ENCODE assay signal across 2 cellular contexts in the genomic region with DNA sequence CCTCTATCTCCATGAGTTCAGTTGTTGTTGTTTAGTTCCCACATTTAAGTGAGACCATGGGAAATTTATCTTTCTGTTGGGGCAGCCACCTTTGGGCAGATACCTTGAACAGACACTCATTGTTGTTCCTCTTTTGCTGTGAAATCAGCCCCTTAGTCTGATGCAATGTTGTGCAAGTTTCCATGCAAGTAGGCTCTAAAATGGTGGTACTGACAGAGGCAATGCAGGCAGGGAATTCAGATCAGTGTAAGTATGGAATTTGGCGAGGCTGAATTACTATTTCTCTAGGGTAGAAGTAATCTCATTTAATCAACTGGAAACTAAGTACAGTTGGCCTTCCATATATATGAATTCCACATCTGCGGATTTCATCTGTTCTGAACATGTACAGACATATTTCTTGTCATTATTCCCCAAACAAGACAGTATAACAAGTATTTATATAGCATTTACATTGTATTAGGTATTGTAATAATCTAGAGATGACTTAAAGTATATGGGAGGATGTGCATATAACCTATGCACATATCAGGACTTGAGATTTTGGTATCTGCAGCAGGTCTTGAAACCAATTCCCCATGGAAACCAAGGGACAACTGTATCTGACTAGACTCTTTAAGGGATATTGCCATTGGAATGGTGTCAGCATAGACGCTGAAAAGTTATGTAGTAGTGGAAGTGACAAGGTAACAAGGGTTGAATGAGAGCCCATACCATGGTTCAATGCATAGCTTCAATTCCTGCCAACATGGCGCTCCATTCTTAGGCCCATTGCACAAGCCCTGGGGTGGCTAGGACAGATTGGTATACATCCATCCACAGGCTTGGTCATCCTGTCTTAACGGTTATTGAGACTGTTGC.
TF ChIP-seq lines count a peak whose summit lies in the region.

No MANE protein-coding gene starts in this region.

TF ChIP-seq in GM23338, 12 proteins besides CTCF, POLR2A, EP300 and RAD21 (continues in another document):
- no peak for TF ChIP-seq EZH2phosphoT487 (IDR thresholded peaks at IDR 0.05; ENCODE audit: unreplicated experiment)
- TF ChIP-seq POLR2AphosphoS5 (IDR thresholded peaks at IDR 0.05; ENCODE audit: low read depth), result no peak
- no peak for TF ChIP-seq JUNB (IDR thresholded peaks at IDR 0.05; ENCODE audit: unreplicated experiment)
- no peak for TF ChIP-seq ZNF331 (CRISPR knock-in tag; IDR thresholded peaks at IDR 0.05; ENCODE audit: low read depth)
- TF ChIP-seq, protein P1, sequence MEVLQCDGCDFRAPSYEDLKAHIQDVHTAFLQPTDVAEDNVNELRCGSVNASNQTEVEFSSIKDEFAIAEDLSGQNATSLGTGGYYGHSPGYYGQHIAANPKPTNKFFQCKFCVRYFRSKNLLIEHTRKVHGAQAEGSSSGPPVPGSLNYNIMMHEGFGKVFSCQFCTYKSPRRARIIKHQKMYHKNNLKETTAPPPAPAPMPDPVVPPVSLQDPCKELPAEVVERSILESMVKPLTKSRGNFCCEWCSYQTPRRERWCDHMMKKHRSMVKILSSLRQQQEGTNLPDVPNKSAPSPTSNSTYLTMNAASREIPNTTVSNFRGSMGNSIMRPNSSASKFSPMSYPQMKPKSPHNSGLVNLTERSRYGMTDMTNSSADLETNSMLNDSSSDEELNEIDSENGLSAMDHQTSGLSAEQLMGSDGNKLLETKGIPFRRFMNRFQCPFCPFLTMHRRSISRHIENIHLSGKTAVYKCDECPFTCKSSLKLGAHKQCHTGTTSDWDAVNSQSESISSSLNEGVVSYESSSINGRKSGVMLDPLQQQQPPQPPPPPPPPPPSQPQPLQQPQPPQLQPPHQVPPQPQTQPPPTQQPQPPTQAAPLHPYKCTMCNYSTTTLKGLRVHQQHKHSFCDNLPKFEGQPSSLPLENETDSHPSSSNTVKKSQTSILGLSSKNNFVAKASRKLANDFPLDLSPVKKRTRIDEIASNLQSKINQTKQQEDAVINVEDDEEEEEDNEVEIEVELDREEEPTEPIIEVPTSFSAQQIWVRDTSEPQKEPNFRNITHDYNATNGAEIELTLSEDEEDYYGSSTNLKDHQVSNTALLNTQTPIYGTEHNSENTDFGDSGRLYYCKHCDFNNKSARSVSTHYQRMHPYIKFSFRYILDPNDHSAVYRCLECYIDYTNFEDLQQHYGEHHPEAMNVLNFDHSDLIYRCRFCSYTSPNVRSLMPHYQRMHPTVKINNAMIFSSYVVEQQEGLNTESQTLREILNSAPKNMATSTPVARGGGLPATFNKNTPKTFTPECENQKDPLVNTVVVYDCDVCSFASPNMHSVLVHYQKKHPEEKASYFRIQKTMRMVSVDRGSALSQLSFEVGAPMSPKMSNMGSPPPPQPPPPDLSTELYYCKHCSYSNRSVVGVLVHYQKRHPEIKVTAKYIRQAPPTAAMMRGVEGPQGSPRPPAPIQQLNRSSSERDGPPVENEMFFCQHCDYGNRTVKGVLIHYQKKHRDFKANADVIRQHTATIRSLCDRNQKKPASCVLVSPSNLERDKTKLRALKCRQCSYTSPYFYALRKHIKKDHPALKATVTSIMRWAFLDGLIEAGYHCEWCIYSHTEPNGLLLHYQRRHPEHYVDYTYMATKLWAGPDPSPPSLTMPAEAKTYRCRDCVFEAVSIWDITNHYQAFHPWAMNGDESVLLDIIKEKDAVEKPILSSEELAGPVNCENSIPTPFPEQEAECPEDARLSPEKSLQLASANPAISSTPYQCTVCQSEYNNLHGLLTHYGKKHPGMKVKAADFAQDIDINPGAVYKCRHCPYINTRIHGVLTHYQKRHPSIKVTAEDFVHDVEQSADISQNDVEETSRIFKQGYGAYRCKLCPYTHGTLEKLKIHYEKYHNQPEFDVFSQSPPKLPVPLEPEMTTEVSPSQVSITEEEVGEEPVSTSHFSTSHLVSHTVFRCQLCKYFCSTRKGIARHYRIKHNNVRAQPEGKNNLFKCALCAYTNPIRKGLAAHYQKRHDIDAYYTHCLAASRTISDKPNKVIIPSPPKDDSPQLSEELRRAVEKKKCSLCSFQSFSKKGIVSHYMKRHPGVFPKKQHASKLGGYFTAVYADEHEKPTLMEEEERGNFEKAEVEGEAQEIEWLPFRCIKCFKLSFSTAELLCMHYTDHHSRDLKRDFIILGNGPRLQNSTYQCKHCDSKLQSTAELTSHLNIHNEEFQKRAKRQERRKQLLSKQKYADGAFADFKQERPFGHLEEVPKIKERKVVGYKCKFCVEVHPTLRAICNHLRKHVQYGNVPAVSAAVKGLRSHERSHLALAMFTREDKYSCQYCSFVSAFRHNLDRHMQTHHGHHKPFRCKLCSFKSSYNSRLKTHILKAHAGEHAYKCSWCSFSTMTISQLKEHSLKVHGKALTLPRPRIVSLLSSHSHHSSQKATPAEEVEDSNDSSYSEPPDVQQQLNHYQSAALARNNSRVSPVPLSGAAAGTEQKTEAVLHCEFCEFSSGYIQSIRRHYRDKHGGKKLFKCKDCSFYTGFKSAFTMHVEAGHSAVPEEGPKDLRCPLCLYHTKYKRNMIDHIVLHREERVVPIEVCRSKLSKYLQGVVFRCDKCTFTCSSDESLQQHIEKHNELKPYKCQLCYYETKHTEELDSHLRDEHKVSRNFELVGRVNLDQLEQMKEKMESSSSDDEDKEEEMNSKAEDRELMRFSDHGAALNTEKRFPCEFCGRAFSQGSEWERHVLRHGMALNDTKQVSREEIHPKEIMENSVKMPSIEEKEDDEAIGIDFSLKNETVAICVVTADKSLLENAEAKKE (CRISPR knock-in tag; IDR thresholded peaks at IDR 0.05), result no peak
- no peak for TF ChIP-seq CREB1 (CRISPR knock-in tag; IDR thresholded peaks at IDR 0.05; ENCODE audit: low read depth)
- TF ChIP-seq EZH2 (IDR thresholded peaks at IDR 0.05; ENCODE audit: low read depth, unreplicated experiment), result no peak
- TF ChIP-seq, protein P2, sequence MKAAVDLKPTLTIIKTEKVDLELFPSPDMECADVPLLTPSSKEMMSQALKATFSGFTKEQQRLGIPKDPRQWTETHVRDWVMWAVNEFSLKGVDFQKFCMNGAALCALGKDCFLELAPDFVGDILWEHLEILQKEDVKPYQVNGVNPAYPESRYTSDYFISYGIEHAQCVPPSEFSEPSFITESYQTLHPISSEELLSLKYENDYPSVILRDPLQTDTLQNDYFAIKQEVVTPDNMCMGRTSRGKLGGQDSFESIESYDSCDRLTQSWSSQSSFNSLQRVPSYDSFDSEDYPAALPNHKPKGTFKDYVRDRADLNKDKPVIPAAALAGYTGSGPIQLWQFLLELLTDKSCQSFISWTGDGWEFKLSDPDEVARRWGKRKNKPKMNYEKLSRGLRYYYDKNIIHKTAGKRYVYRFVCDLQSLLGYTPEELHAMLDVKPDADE (IDR thresholded peaks at IDR 0.05), result no peak

TF ChIP-seq in K562, 482 proteins besides CTCF, POLR2A, EP300 and RAD21 (continues in another document):
- TF ChIP-seq ZNF354B (CRISPR knock-in tag; IDR thresholded peaks at IDR 0.05) (0 out of 2 replicates have a peak, but pooled peaks have one; percentile 2), JUND (IDR thresholded peaks at IDR 0.05; ENCODE audit: borderline replicate concordance, low read depth, low read length) (peak; percentile 65), JUND (tag; IDR thresholded peaks at IDR 0.05; ENCODE audit: borderline replicate concordance, low read depth, low read length) (peak; percentile 47; the same call in 1 of the 3 replicates), CEBPB (tag; IDR thresholded peaks at IDR 0.05) (peak; percentile 80), CREB3 (tag; conservative IDR thresholded peaks at IDR 0.05; ENCODE audit: low read depth) (no peak), SOX6 (IDR thresholded peaks at IDR 0.05) (peak; percentile 78), ZEB2 (IDR thresholded peaks at IDR 0.05) (no peak), ZNF23 (CRISPR knock-in tag; IDR thresholded peaks at IDR 0.05) (peak; percentile 51; the same call in 1 of the 2 replicates), ZNF224 (CRISPR knock-in tag; IDR thresholded peaks at IDR 0.05) (no peak), CEBPZ (IDR thresholded peaks at IDR 0.05; ENCODE audit: borderline replicate concordance, low read depth, low read length) (no peak), U2AF1 (optimal IDR thresholded peaks at IDR 0.05; ENCODE audit: low read depth, low read length) (no peak), TEAD4 (IDR thresholded peaks at IDR 0.05; ENCODE audit: low read length) (peak; percentile 40; the same call in 1 of the 2 replicates), TEAD4 (CRISPR knock-in tag; IDR thresholded peaks at IDR 0.05; ENCODE audit: borderline replicate concordance) (no peak), NFE2L1 (tag; IDR thresholded peaks at IDR 0.05; ENCODE audit: borderline replicate concordance, low read depth) (no peak), GATAD2B (IDR thresholded peaks at IDR 0.05; ENCODE audit: borderline replicate concordance) (no peak), ZFPM2 (CRISPR knock-in tag; IDR thresholded peaks at IDR 0.05) (no peak), PTRF (tag; IDR thresholded peaks at IDR 0.05) (no peak), ARNT (IDR thresholded peaks at IDR 0.05) (no peak), MTA1 (IDR thresholded peaks at IDR 0.05; ENCODE audit: borderline replicate concordance) (no peak)
- TF ChIP-seq, protein P3, sequence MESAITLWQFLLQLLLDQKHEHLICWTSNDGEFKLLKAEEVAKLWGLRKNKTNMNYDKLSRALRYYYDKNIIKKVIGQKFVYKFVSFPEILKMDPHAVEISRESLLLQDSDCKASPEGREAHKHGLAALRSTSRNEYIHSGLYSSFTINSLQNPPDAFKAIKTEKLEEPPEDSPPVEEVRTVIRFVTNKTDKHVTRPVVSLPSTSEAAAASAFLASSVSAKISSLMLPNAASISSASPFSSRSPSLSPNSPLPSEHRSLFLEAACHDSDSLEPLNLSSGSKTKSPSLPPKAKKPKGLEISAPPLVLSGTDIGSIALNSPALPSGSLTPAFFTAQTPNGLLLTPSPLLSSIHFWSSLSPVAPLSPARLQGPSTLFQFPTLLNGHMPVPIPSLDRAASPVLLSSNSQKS (CRISPR knock-in tag; IDR thresholded peaks at IDR 0.05), result no peak
- TF ChIP-seq, protein P4, sequence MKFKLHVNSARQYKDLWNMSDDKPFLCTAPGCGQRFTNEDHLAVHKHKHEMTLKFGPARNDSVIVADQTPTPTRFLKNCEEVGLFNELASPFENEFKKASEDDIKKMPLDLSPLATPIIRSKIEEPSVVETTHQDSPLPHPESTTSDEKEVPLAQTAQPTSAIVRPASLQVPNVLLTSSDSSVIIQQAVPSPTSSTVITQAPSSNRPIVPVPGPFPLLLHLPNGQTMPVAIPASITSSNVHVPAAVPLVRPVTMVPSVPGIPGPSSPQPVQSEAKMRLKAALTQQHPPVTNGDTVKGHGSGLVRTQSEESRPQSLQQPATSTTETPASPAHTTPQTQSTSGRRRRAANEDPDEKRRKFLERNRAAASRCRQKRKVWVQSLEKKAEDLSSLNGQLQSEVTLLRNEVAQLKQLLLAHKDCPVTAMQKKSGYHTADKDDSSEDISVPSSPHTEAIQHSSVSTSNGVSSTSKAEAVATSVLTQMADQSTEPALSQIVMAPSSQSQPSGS (CRISPR knock-in tag; IDR thresholded peaks at IDR 0.05), result no peak
- TF ChIP-seq, protein P5, sequence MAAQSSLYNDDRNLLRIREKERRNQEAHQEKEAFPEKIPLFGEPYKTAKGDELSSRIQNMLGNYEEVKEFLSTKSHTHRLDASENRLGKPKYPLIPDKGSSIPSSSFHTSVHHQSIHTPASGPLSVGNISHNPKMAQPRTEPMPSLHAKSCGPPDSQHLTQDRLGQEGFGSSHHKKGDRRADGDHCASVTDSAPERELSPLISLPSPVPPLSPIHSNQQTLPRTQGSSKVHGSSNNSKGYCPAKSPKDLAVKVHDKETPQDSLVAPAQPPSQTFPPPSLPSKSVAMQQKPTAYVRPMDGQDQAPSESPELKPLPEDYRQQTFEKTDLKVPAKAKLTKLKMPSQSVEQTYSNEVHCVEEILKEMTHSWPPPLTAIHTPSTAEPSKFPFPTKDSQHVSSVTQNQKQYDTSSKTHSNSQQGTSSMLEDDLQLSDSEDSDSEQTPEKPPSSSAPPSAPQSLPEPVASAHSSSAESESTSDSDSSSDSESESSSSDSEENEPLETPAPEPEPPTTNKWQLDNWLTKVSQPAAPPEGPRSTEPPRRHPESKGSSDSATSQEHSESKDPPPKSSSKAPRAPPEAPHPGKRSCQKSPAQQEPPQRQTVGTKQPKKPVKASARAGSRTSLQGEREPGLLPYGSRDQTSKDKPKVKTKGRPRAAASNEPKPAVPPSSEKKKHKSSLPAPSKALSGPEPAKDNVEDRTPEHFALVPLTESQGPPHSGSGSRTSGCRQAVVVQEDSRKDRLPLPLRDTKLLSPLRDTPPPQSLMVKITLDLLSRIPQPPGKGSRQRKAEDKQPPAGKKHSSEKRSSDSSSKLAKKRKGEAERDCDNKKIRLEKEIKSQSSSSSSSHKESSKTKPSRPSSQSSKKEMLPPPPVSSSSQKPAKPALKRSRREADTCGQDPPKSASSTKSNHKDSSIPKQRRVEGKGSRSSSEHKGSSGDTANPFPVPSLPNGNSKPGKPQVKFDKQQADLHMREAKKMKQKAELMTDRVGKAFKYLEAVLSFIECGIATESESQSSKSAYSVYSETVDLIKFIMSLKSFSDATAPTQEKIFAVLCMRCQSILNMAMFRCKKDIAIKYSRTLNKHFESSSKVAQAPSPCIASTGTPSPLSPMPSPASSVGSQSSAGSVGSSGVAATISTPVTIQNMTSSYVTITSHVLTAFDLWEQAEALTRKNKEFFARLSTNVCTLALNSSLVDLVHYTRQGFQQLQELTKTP (IDR thresholded peaks at IDR 0.05; ENCODE audit: low read depth in 1 of 2, partially characterized antibody in 2 of 2), result peak in 1 of 2 experiments; percentile 54
